ENCODE assay signal across 1 cellular context in the genomic region with DNA sequence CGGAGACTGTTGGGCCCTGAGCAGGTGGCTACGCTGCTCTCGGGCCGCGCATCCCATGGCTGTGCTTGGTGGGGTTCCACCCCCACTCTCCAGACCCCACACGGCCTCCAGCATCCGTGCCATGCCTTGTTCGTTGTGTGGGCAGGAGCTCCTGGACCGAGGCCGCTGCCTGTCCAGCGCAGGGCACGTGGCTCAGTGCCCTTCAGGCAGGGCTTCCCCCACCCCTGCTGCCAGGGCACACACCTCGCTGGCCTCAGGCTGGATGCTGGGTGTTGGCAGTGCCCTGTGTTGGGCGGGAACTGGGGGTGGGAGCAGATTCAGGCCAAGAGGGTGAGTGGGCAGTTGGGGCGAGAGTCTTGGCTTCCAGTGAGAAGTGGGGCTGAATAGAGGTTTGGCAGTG.
A peak's percentile ranks its signal among the peaks of the same experiment; 100 is the strongest.
TF ChIP-seq lines count a peak whose summit lies in the region.

No MANE protein-coding gene starts in this region.

TF ChIP-seq in HepG2, 621 proteins besides CTCF, POLR2A, EP300 and RAD21:
- no peak for TF ChIP-seq MEIS2 (CRISPR knock-in tag; IDR thresholded peaks at IDR 0.05)
- TF ChIP-seq, protein P1, sequence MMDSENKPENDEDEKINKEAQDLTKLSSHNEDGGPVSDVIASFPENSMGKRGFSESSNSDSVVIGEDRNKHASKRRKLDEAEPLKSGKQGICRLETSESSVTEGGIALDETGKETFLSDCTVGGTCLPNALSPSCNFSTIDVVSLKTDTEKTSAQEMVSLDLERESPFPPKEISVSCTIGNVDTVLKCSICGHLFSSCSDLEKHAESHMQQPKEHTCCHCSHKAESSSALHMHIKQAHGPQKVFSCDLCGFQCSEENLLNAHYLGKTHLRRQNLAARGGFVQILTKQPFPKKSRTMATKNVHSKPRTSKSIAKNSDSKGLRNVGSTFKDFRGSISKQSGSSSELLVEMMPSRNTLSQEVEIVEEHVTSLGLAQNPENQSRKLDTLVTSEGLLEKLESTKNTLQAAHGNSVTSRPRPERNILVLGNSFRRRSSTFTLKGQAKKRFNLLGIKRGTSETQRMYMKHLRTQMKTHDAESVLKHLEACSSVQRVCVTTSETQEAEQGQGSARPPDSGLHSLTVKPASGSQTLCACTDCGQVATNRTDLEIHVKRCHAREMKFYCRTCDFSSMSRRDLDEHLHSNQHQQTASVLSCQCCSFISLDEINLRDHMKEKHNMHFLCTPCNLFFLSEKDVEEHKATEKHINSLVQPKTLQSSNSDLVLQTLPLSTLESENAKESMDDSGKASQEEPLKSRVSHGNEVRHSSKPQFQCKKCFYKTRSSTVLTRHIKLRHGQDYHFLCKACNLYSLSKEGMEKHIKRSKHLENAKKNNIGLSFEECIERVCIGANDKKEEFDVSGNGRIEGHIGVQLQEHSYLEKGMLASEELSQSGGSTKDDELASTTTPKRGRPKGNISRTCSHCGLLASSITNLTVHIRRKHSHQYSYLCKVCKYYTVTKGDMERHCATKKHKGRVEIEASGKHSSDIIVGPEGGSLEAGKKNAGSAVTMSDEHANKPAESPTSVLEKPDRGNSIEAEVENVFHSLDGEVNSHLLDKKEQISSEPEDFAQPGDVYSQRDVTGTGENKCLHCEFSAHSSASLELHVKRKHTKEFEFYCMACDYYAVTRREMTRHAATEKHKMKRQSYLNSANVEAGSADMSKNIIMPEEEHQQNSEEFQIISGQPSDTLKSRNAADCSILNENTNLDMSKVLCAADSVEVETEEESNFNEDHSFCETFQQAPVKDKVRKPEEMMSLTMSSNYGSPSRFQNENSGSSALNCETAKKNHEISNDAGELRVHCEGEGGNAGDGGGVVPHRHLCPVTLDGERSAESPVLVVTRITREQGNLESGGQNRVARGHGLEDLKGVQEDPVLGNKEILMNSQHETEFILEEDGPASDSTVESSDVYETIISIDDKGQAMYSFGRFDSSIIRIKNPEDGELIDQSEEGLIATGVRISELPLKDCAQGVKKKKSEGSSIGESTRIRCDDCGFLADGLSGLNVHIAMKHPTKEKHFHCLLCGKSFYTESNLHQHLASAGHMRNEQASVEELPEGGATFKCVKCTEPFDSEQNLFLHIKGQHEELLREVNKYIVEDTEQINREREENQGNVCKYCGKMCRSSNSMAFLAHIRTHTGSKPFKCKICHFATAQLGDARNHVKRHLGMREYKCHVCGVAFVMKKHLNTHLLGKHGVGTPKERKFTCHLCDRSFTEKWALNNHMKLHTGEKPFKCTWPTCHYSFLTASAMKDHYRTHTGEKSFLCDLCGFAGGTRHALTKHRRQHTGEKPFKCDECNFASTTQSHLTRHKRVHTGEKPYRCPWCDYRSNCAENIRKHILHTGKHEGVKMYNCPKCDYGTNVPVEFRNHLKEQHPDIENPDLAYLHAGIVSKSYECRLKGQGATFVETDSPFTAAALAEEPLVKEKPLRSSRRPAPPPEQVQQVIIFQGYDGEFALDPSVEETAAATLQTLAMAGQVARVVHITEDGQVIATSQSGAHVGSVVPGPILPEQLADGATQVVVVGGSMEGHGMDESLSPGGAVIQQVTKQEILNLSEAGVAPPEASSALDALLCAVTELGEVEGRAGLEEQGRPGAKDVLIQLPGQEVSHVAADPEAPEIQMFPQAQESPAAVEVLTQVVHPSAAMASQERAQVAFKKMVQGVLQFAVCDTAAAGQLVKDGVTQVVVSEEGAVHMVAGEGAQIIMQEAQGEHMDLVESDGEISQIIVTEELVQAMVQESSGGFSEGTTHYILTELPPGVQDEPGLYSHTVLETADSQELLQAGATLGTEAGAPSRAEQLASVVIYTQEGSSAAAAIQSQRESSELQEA (CRISPR knock-in tag; IDR thresholded peaks at IDR 0.05; ENCODE audit: not compliant biosample characterization) = no peak
- no peak for TF ChIP-seq DNMT3B (CRISPR knock-in tag; conservative IDR thresholded peaks at IDR 0.05)
- 0 out of 2 replicates have a peak, but pooled peaks have one; percentile 18 for TF ChIP-seq RBFOX2 (IDR thresholded peaks at IDR 0.05; ENCODE audit: low read depth, low read length)
- no peak for TF ChIP-seq SMC3 (IDR thresholded peaks at IDR 0.05; ENCODE audit: low read length)
- no peak for TF ChIP-seq STAT5B (CRISPR knock-in tag; IDR thresholded peaks at IDR 0.05)
- no peak for TF ChIP-seq NKX3-1 (CRISPR knock-in tag; IDR thresholded peaks at IDR 0.05)
- TF ChIP-seq, protein P2, sequence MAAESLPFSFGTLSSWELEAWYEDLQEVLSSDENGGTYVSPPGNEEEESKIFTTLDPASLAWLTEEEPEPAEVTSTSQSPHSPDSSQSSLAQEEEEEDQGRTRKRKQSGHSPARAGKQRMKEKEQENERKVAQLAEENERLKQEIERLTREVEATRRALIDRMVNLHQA (CRISPR knock-in tag; IDR thresholded peaks at IDR 0.05) = no peak
